ENCODE assay signal across 17 cellular contexts in the genomic region with DNA sequence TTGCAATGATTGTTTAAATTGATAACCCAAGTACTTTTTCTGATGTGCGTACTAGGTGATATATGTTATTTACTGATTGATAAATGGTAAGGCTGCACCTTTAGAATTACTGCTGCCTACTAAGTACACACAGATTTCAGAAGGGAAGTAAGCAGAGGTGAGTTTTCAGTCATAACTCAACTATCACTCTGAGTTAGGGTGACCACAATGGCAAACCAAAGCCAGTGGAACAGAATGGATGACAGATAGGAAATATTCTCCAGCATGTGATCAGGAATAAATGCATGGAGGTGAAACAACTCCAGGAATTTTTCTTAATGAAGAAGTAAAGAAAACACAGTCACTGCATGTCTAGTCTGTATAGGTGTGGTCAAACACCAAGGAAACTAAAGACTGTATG. TPM values are rescaled to one million over a fixed set of nuclear protein-coding genes. Genes with fewer than 3 reads are reported as not detected.
DNase-seq lines count a peak whose midpoint lies in the region; ATAC-seq and TF ChIP-seq lines count a peak whose summit lies in the region.
"Had no signal": no experiment of that assay in that cellular context is flagged by ENCODE, and none has a peak within 500 bp of the region (broad histone marks: within the 10 kb centered on the region; RNA-seq: fewer than 3 reads in every experiment).

No MANE protein-coding gene starts in this region.

- no peak overlapping the region for H3K27ac Mint-ChIP-seq in MCF 10A (ENCODE audit: low read depth, unreplicated experiment)

- H3K27ac ChIP-seq in mammary epithelial cell (ENCODE audit: insufficient read depth, low read depth, low read length): no peak overlapping the region
- H3K27ac ChIP-seq: prostate gland had no signal

- H3K36me3 Mint-ChIP-seq in MCF 10A (ENCODE audit: insufficient read depth, unreplicated experiment): no peaks in the 10 kb centered on the region

- in situ Hi-C loops in mammary epithelial cell (cut with MboI; ENCODE audit: low sequenced_read_pairs in 2 of 2): no loop called here

- H3K36me3 ChIP-seq in mammary epithelial cell (ENCODE audit: insufficient read depth, low read length): no peaks in the 10 kb centered on the region
- H3K36me3 ChIP-seq: ascending aorta, prostate gland had no signal

- POLR2A ChIA-PET in MCF 10A (lab: Yijun Ruan, JAX) (interaction anchor here (0.7 to 2.0 kb wide), 3 partner anchors 8 to 54 kb away, joined by 3 to 6 read pairs (median 5); no protein-coding TSS in a partner anchor), GM10248 (lab: Yijun Ruan, JAX) (no interaction called here)

- TF ChIP-seq CTCF in GM12865 (IDR thresholded peaks at IDR 0.05; ENCODE audit: insufficient read depth, low read depth, low read length, missing control alignments) (no peak), mammary epithelial cell (conservative IDR thresholded peaks at IDR 0.05 in 1 of 2, IDR thresholded peaks at IDR 0.05 in 1 of 2; ENCODE audit: extremely low read depth in 1 of 2, insufficient read depth in 1 of 2, low read depth in 1 of 2, low read length in 2 of 2) (no peak), MCF 10A (IDR thresholded peaks at IDR 0.05; ENCODE audit: unreplicated experiment) (no peak), GM10248 (IDR thresholded peaks at IDR 0.05; ENCODE audit: control extremely low read depth, extremely low read depth, low read depth, missing control alignments) (no peak)

- ATAC-seq in GM19025 (IDR thresholded peaks at IDR 0.05; ENCODE audit: low read depth, unreplicated experiment) (peak; percentile 60), HG02642 (IDR thresholded peaks at IDR 0.05; ENCODE audit: poor library complexity, unreplicated experiment) (peak; percentile 61), HG03354 (IDR thresholded peaks at IDR 0.05; ENCODE audit: poor library complexity, severe bottlenecking, unreplicated experiment) (peak; percentile 71), GM21528 (IDR thresholded peaks at IDR 0.05; ENCODE audit: low FRiP score, unreplicated experiment) (no peak)
- ATAC-seq: left cardiac atrium had no signal

- H3K4me2 ChIP-seq in mammary epithelial cell (ENCODE audit: insufficient read depth, low read depth, low read length): no peak overlapping the region

- no peaks in the 10 kb centered on the region for H3K27me3 ChIP-seq in mammary epithelial cell (ENCODE audit: insufficient read depth, low read length)
- H3K27me3 ChIP-seq: ascending aorta had no signal

- dilution Hi-C loops in mammary epithelial cell (cut with HindIII; ENCODE audit: low sequenced_read_pairs): no loop called here

- H4K20me1 ChIP-seq in mammary epithelial cell (ENCODE audit: insufficient read depth, low read length): no peaks in the 10 kb centered on the region

- no peak overlapping the region for H2AFZ ChIP-seq in mammary epithelial cell (ENCODE audit: low read depth, low read length)

- H3K4me1 ChIP-seq in mammary epithelial cell (ENCODE audit: insufficient read depth, low read length): peaks cover 17% of the 10 kb centered on the region
- H3K4me1 ChIP-seq: prostate gland had no signal

- H3K4me3 ChIP-seq in GM12865 (ENCODE audit: low read depth, low read length) (no peak overlapping the region), mammary epithelial cell (replicated peaks in 1 of 3; ENCODE audit: insufficient read depth in 1 of 3, low read depth in 2 of 3, low read length in 3 of 3) (no peak overlapping the region)
- H3K4me3 ChIP-seq: ascending aorta, prostate gland had no signal

- peaks cover 17% of the 10 kb centered on the region for H3K9me3 Mint-ChIP-seq in MCF 10A (ENCODE audit: unreplicated experiment)

- H3K4me1 Mint-ChIP-seq in MCF 10A (ENCODE audit: insufficient read depth, unreplicated experiment): peaks cover 18% of the 10 kb centered on the region

- H3K9me3 ChIP-seq in mammary epithelial cell (replicated peaks; ENCODE audit: insufficient read depth, low read length): no peaks in the 10 kb centered on the region
- H3K9me3 ChIP-seq: ascending aorta, prostate gland had no signal

- H3K27me3 Mint-ChIP-seq in MCF 10A (ENCODE audit: insufficient read depth, unreplicated experiment): no peaks in the 10 kb centered on the region

- no peak overlapping the region for H3K9ac ChIP-seq in mammary epithelial cell (ENCODE audit: insufficient read depth, low read length)

- BruUV-seq in mammary epithelial cell (replicated peaks; lab: Mats Ljungman, UMichigan): no TSS peak
- BruUV-seq in MCF 10A (replicated peaks; lab: Mats Ljungman, UMichigan): no TSS peak

- no peak overlapping the region for H3K4me3 Mint-ChIP-seq in MCF 10A (ENCODE audit: unreplicated experiment)

- CTCF ChIA-PET in mammary epithelial cell (lab: Charles Lee; ENCODE audit: low non-redundant PET): no interaction called here
- CTCF ChIA-PET in MCF 10A (lab: Yijun Ruan, JAX): interaction anchor here (0.6 to 2.0 kb wide), 3 partner anchors 9 to 107 kb away, joined by 3 to 8 read pairs (median 3); no protein-coding TSS in a partner anchor
- CTCF ChIA-PET in GM10248 (lab: Yijun Ruan, JAX): interaction anchor here (1.2 to 3.2 kb wide), 6 partner anchors 12 to 107 kb away, joined by 4 to 18 read pairs (median 4); no protein-coding TSS in a partner anchor

- WGBS in mammary epithelial cell (ENCODE audit: low coverage, missing lambda C conversion rate): 94% methylated on average over 1 of the region's 1 CpG

- no peaks in the 10 kb centered on the region for H3K79me2 ChIP-seq in mammary epithelial cell (ENCODE audit: insufficient read depth, low read length)

- DNase-seq in GM12865 (ENCODE audit: low read depth) (peak; percentile 64), mammary epithelial cell (no peak), MCF 10A (ENCODE audit: unreplicated experiment) (no peak), GM10248 (ENCODE audit: extremely low spot score) (no peak)
- DNase-seq: ACHN; activated CD4-positive, alpha-beta T cell treated with anti-CD3 and anti-CD28 coated beads, Interleukin-2, amount 50 U/mL, for 1 hour; left cardiac atrium; NCI-H1930; NCI-H82; T-helper 9 cell had no signal

- intact Hi-C loops in mammary epithelial cell (cut with micrococcal nuclease): no loop called here
- intact Hi-C loops in MCF 10A (cut with micrococcal nuclease): no loop called here

RNA-seq across cellular contexts. Expression of a gene that starts 7.5 kb away (rescaled TPM):
- 10 to 100 TPM in 1 of 2 donors, under 1 TPM in 1; 0.83 to 11.7 TPM for total RNA-seq in mammary epithelial cell
- 58.5 TPM for polyA plus RNA-seq in mammary epithelial cell
- polyA minus RNA-seq in mammary epithelial cell: 120 TPM
- total RNA-seq in MCF 10A (2022): 2.2 and 2.4 TPM in 2 replicates
- total RNA-seq: HT-29 had no signal
